In genomic region chr11:17735823-17736772, GRCh38 we compare ENCODE assay signal across 11 cellular contexts. TPM values are rescaled to one million over a fixed set of nuclear protein-coding genes. Genes with fewer than 3 reads are reported as not detected.
A peak's percentile ranks its signal among the peaks of the same experiment; 100 is the strongest.
DNase-seq lines count a peak whose midpoint lies in the region; TF ChIP-seq lines count a peak whose summit lies in the region.
"Had no signal": no experiment of that assay in that cellular context is flagged by ENCODE, and none has a peak within 500 bp of the region (broad histone marks: within the 10 kb centered on the region; RNA-seq: fewer than 3 reads in every experiment).

No MANE protein-coding gene starts in this region.

- H3K27me3 Mint-ChIP-seq in chondrocyte (ENCODE audit: low read depth): peaks cover 24% of the 10 kb centered on the region

- H3K9ac ChIP-seq in BLaER1: no peak overlapping the region

- no peak overlapping the region for H3K4me3 Mint-ChIP-seq in chondrocyte (ENCODE audit: unreplicated experiment)
- H3K4me3 Mint-ChIP-seq: activated T-cell treated with anti-CD3 and anti-CD28 coated beads, Interleukin-2, amount 50 U/mL, for 4 hours had no signal

- DNase-seq in H7 (peak; percentile 90), chondrocyte (ENCODE audit: low spot score) (no peak), osteoblast (ENCODE audit: insufficient read length, low spot score, missing footprints) (peak; percentile 79), NOMO-1 treated with dmso at 0.1 percent for 144 hours (lab: John Stamatoyannopoulos, UW; ENCODE audit: unreplicated experiment) (no peak), DMS114 treated with DMSO at 0.1 percent for 48 hours (lab: John Stamatoyannopoulos, UW; ENCODE audit: unreplicated experiment) (no peak), pons (ENCODE audit: low spot score) (no peak)
- DNase-seq: activated T-cell treated with anti-CD3 and anti-CD28 coated beads, Interleukin-2, amount 50 U/mL, for 4 hours; effector CD4-positive, alpha-beta T cell; kidney glomerular epithelial cell had no signal

- H3K27ac Mint-ChIP-seq in chondrocyte (ENCODE audit: unreplicated experiment): no peak overlapping the region

- H3K9me3 ChIP-seq in BLaER1 (no peaks in the 10 kb centered on the region), osteoblast (ENCODE audit: low read depth, low read length) (no peaks in the 10 kb centered on the region)

- H3K27me3 ChIP-seq in BLaER1: peaks cover 6% of the 10 kb centered on the region; the same call in 1 of the 2 replicates
- H3K27me3 ChIP-seq in H7 (ENCODE audit: control insufficient read depth, insufficient read depth, low read length): peaks cover 72% of the 10 kb centered on the region
- peaks cover 78% of the 10 kb centered on the region for H3K27me3 ChIP-seq in osteoblast (ENCODE audit: insufficient read depth, low read length)

- peaks cover 45% of the 10 kb centered on the region for H3K4me1 ChIP-seq in BLaER1
- H3K4me1 ChIP-seq in osteoblast (ENCODE audit: insufficient read depth, low read length): peaks cover 4% of the 10 kb centered on the region

- H3K4me1 Mint-ChIP-seq in chondrocyte (ENCODE audit: low read depth): peaks cover 4% of the 10 kb centered on the region

- H2AFZ ChIP-seq in osteoblast (ENCODE audit: low read length): no peak overlapping the region

- H3K27ac ChIP-seq in BLaER1 (no peak overlapping the region), osteoblast (ENCODE audit: low read depth, low read length) (no peak overlapping the region)

- H3K36me3 ChIP-seq in BLaER1 (no peaks in the 10 kb centered on the region), H7 (replicated peaks; ENCODE audit: control insufficient read depth, insufficient read depth, low read length) (no peaks in the 10 kb centered on the region), osteoblast (ENCODE audit: insufficient read depth, low read length) (no peaks in the 10 kb centered on the region)

- H3K4me3 ChIP-seq in BLaER1 (no peak overlapping the region; the same call in 1 of the 2 replicates), H7 (ENCODE audit: insufficient read depth, low read depth, low read length) (peak overlapping the region; percentile 43), osteoblast (ENCODE audit: insufficient read depth, low read length) (no peak overlapping the region)

- peaks cover 31% of the 10 kb centered on the region for H4K20me1 ChIP-seq in BLaER1
- H4K20me1 ChIP-seq in osteoblast (ENCODE audit: insufficient read depth, low read length): peaks cover 3% of the 10 kb centered on the region

- H3K4me2 ChIP-seq in BLaER1 (peak overlapping the region; percentile 93), osteoblast (ENCODE audit: insufficient read depth, low read length) (no peak overlapping the region)

- H3K36me3 Mint-ChIP-seq in chondrocyte (ENCODE audit: low read depth): no peaks in the 10 kb centered on the region

- no peaks in the 10 kb centered on the region for H3K79me2 ChIP-seq in osteoblast (ENCODE audit: insufficient read depth, low read length)

- no peaks in the 10 kb centered on the region for H3K9me3 Mint-ChIP-seq in chondrocyte (ENCODE audit: low read depth)
- H3K9me3 Mint-ChIP-seq: activated T-cell treated with anti-CD3 and anti-CD28 coated beads, Interleukin-2, amount 50 U/mL, for 4 hours had no signal

- TF ChIP-seq CTCF in chondrocyte (IDR thresholded peaks at IDR 0.05) (peak; percentile 63), osteoblast (IDR thresholded peaks at IDR 0.05; ENCODE audit: extremely low read depth, low read depth, low read length) (no peak)

RNA-seq across cellular contexts. Expression of gene KCNC1, which starts 1.5 kb away (rescaled TPM):
- not detected in 2 replicates for total RNA-seq in H7 (2014; rRNA removed; shearing (Covaris generic))
- 0.07 to 0.20 TPM in 2 of 3 replicates, not detected in the other for total RNA-seq in chondrocyte
- total RNA-seq in osteoblast: under 0.01 TPM in 1 of 2 replicates, not detected in the other
- total RNA-seq: activated T-cell treated with anti-CD3 and anti-CD28 coated beads, Interleukin-2, amount 50 U/mL, for 4 hours; subcutaneous adipose tissue had no signal

RNA-seq across cellular contexts. Expression of gene MYOD1, which starts 16.7 kb away (rescaled TPM):
- total RNA-seq in H7 (2014; rRNA removed; shearing (Covaris generic)): not detected in 2 replicates
- total RNA-seq in chondrocyte (not detected in 3 replicates), osteoblast (not detected in 2 replicates)
- total RNA-seq: activated T-cell treated with anti-CD3 and anti-CD28 coated beads, Interleukin-2, amount 50 U/mL, for 4 hours; subcutaneous adipose tissue had no signal

Comparison
In these comparisons a context has a peak if more than half of its experiments do, and no peak if none do; other contexts are left out.
1. DNase-seq: peak in H7 (single experiment) and osteoblast (single experiment); none in chondrocyte (single experiment), NOMO-1 treated with dmso at 0.1 percent for 144 hours (single experiment), DMS114 treated with DMSO at 0.1 percent for 48 hours (single experiment) and pons (single experiment).